ENCODE assay signal across 22 cellular contexts in genomic region chr5:180088561-180088960, GRCh38.
"Had no signal": no experiment of that assay in that cellular context is flagged by ENCODE, and none has a peak within 500 bp of the region (broad histone marks: within the 10 kb centered on the region; RNA-seq: fewer than 3 reads in every experiment).

No MANE protein-coding gene starts in this region.

- H3K27ac Mint-ChIP-seq: activated CD4-positive, alpha-beta T cell treated with anti-CD3 and anti-CD28 coated beads, Interleukin-2, amount 10 ng/mL, durations not matched to agents 7 days and 5 days; activated CD8-positive, alpha-beta memory T cell treated with anti-CD3 and anti-CD28 coated beads, Interleukin-2, amount 10 ng/mL, durations not matched to agents 7 days and 5 days; activated CD8-positive, alpha-beta T cell treated with anti-CD3 and anti-CD28 coated beads, Interleukin-2, amount 10 ng/mL, durations not matched to agents 7 days and 5 days; activated naive CD8-positive, alpha-beta T cell treated with anti-CD3 and anti-CD28 coated beads for 36 hours; natural killer cell treated with Interleukin-12 subunit alpha and Interleukin-12 subunit beta and Interleukin-15 and Interleukin-18, amount 100 ng/mL, for 72 hours had no signal

- H3K27me3 Mint-ChIP-seq: brain had no signal

- H3K4me1 ChIP-seq: ascending aorta had no signal

- H3K27me3 ChIP-seq: ascending aorta, cardiac muscle cell, pancreas, tibial nerve had no signal

- H3K4me3 Mint-ChIP-seq: activated CD4-positive, alpha-beta T cell treated with anti-CD3 and anti-CD28 coated beads, Interleukin-2, amount 10 ng/mL, durations not matched to agents 7 days and 5 days; activated CD8-positive, alpha-beta T cell treated with anti-CD3 and anti-CD28 coated beads, Interleukin-2, amount 10 ng/mL, durations not matched to agents 7 days and 5 days; activated naive CD8-positive, alpha-beta T cell treated with anti-CD3 and anti-CD28 coated beads for 36 hours; natural killer cell treated with Interleukin-12 subunit alpha and Interleukin-12 subunit beta and Interleukin-15 and Interleukin-18, amount 100 ng/mL, for 72 hours had no signal

- DNase-seq: activated CD4-positive, alpha-beta T cell treated with anti-CD3 and anti-CD28 coated beads for 1 hour; activated CD4-positive, alpha-beta T cell treated with anti-CD3 and anti-CD28 coated beads, Interleukin-2, amount 10 ng/mL, durations not matched to agents 7 days and 5 days; activated CD8-positive, alpha-beta memory T cell treated with anti-CD3 and anti-CD28 coated beads, Interleukin-2, amount 10 ng/mL, durations not matched to agents 7 days and 5 days; activated CD8-positive, alpha-beta T cell treated with anti-CD3 and anti-CD28 coated beads, Interleukin-2, amount 10 ng/mL, durations not matched to agents 7 days and 5 days; activated naive CD4-positive, alpha-beta T cell; activated naive CD8-positive, alpha-beta T cell treated with anti-CD3 and anti-CD28 coated beads for 36 hours; foreskin fibroblast; hippocampal formation; left colon; midbrain; nucleus accumbens; pancreas; right cardiac atrium; spleen; stimulated activated naive CD4-positive, alpha-beta T cell treated with Interleukin-2 at 50 U/mL for 16 hours; T-helper 2 cell had no signal

- H3K27ac ChIP-seq: ascending aorta, cardiac muscle cell, pancreas, spleen had no signal

- H3K36me3 ChIP-seq: ascending aorta, cardiac muscle cell, pancreas, spleen, tibial nerve had no signal

- H3K36me3 Mint-ChIP-seq: activated CD8-positive, alpha-beta memory T cell treated with anti-CD3 and anti-CD28 coated beads, Interleukin-2, amount 10 ng/mL, durations not matched to agents 7 days and 5 days; activated naive CD8-positive, alpha-beta T cell treated with anti-CD3 and anti-CD28 coated beads for 36 hours; brain; natural killer cell treated with Interleukin-12 subunit alpha and Interleukin-12 subunit beta and Interleukin-15 and Interleukin-18, amount 100 ng/mL, for 72 hours had no signal

- H3K4me3 ChIP-seq: ascending aorta, cardiac muscle cell, pancreas, spleen, tibial nerve had no signal

- ATAC-seq: activated CD8-positive, alpha-beta memory T cell treated with anti-CD3 and anti-CD28 coated beads, Interleukin-2, amount 10 ng/mL, durations not matched to agents 7 days and 5 days; activated CD8-positive, alpha-beta T cell treated with anti-CD3 and anti-CD28 coated beads, Interleukin-2, amount 10 ng/mL, durations not matched to agents 7 days and 5 days; esophagus mucosa; left colon; natural killer cell treated with Interleukin-12 subunit alpha and Interleukin-12 subunit beta and Interleukin-15 and Interleukin-18, amount 100 ng/mL, for 72 hours; pancreas; right cardiac atrium had no signal

- H3K9me3 Mint-ChIP-seq: activated CD4-positive, alpha-beta T cell treated with anti-CD3 and anti-CD28 coated beads, Interleukin-2, amount 10 ng/mL, durations not matched to agents 7 days and 5 days; activated naive CD8-positive, alpha-beta T cell treated with anti-CD3 and anti-CD28 coated beads for 36 hours; natural killer cell treated with Interleukin-12 subunit alpha and Interleukin-12 subunit beta and Interleukin-15 and Interleukin-18, amount 100 ng/mL, for 72 hours had no signal

- H3K9me3 ChIP-seq: ascending aorta, pancreas, spleen, tibial nerve had no signal
